ENCODE assay signal across 8 cellular contexts in the genomic region with DNA sequence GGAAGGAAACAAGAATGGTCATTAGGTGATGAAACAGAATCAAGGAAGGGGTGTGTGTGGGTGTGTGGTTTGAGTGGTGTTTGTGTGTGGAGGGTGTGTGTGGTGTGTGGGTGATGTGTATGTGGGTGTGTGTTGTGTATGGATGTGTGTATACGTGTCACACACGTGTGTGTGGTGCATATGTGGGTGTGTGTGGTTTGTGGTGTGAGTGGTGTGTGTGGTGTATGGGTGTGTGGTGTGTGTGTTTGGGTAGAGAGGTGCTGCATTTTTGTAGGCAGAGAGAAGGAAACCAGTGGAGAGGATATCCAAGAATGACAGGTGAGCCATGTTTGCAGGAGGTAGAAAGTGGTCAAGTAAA. TPM values are rescaled to one million over a fixed set of nuclear protein-coding genes. Genes with fewer than 3 reads are reported as not detected.
A peak's percentile ranks its signal among the peaks of the same experiment; 100 is the strongest.
DNase-seq lines count a peak whose midpoint lies in the region; ATAC-seq and TF ChIP-seq lines count a peak whose summit lies in the region.

No MANE protein-coding gene starts in this region.

- ATAC-seq in HG03378 (IDR thresholded peaks at IDR 0.05; ENCODE audit: unreplicated experiment) = no peak
- ATAC-seq in HG02884 (IDR thresholded peaks at IDR 0.05; ENCODE audit: unreplicated experiment) = no peak

- no peak for TF ChIP-seq CTCF in esophagus muscularis mucosa (IDR thresholded peaks at IDR 0.05)

- 48% methylated on average over 2 of the region's 2 CpGs for WGBS in esophagus muscularis mucosa

- H3K9me3 Mint-ChIP-seq in T-helper 2 cell treated with Interferon-gamma antibody and Interleukin-4, amounts not matched to agents 5 μg/mL and 100 μg/mL, for 36 hours = no peaks in the 10 kb centered on the region

- peaks cover 0 to 10% (median 5%) of the 10 kb centered on the region in 4 donors for H3K36me3 ChIP-seq in esophagus muscularis mucosa

- H3K4me3 ChIP-seq in esophagus muscularis mucosa = peak overlapping the region; percentile 70 to 92 (median 78)

- CTCF ChIA-PET in HEK293T (lab: Yijun Ruan, JAX) = no interaction called here

- intact Hi-C loops in esophagus muscularis mucosa (cut with DNase I) = loop anchor here (2.0 kb wide), 1 partner anchor 41 kb away; a partner anchor contains a TSS

- H3K27ac ChIP-seq in esophagus muscularis mucosa (replicated peaks in 1 of 4) = no peak overlapping the region

- H3K4me3 Mint-ChIP-seq in T-helper 2 cell treated with Interferon-gamma antibody and Interleukin-4, amounts not matched to agents 5 μg/mL and 100 μg/mL, for 36 hours = peak overlapping the region; percentile 98

- peaks cover 16 to 32% (median 25%) of the 10 kb centered on the region in 4 donors for H3K4me1 ChIP-seq in esophagus muscularis mucosa

- H3K27ac Mint-ChIP-seq in T-helper 2 cell treated with Interferon-gamma antibody and Interleukin-4, amounts not matched to agents 5 μg/mL and 100 μg/mL, for 36 hours = peak overlapping the region; percentile 91

- no peak for TF ChIP-seq EP300 in esophagus muscularis mucosa (IDR thresholded peaks at IDR 0.05)

- DNase-seq in HEK293T (ENCODE audit: extremely low spot score) = no peak
- peak; percentile 67 for DNase-seq in T-helper 2 cell treated with Interferon-gamma antibody and Interleukin-4, amounts not matched to agents 5 μg/mL and 100 μg/mL, for 36 hours (ENCODE audit: low spot score)
- no peak for DNase-seq in esophagus muscularis mucosa (ENCODE audit: extremely low spot score)
- DNase-seq in stimulated activated CD8-positive, alpha-beta memory T cell treated with anti-CD3 and anti-CD28 coated beads, Interleukin-15, amount 100 ng/mL, for 4 hours (ENCODE audit: low read depth in 2 of 2) = peak; percentile 23 to 33
- no peak for DNase-seq in NCI-H2227 treated with DMSO at 0.1 percent for 48 hours (lab: John Stamatoyannopoulos, UW)
- DNase-seq in DMS153 treated with DMSO at 0.1 percent for 48 hours (lab: John Stamatoyannopoulos, UW; ENCODE audit: unreplicated experiment) = no peak

- no peaks in the 10 kb centered on the region for H3K27me3 ChIP-seq in esophagus muscularis mucosa

- no peak for TF ChIP-seq POLR2A in esophagus muscularis mucosa (IDR thresholded peaks at IDR 0.05; ENCODE audit: low read depth)

- no peaks in the 10 kb centered on the region for H3K9me3 ChIP-seq in esophagus muscularis mucosa

- H3K4me1 Mint-ChIP-seq in T-helper 2 cell treated with Interferon-gamma antibody and Interleukin-4, amounts not matched to agents 5 μg/mL and 100 μg/mL, for 36 hours (ENCODE audit: low read depth) = peaks cover 26% of the 10 kb centered on the region

- POLR2A ChIA-PET in HEK293T (lab: Yijun Ruan, JAX) = interaction anchor here (1.3 to 1.8 kb wide), 5 partner anchors 13 to 582 kb away, joined by 3 to 6 read pairs (median 4); a partner anchor contains a TSS

- peaks cover 18% of the 10 kb centered on the region for H3K36me3 Mint-ChIP-seq in T-helper 2 cell treated with Interferon-gamma antibody and Interleukin-4, amounts not matched to agents 5 μg/mL and 100 μg/mL, for 36 hours (ENCODE audit: low read depth)

- H3K27me3 Mint-ChIP-seq in T-helper 2 cell treated with Interferon-gamma antibody and Interleukin-4, amounts not matched to agents 5 μg/mL and 100 μg/mL, for 36 hours (ENCODE audit: low read depth) = no peaks in the 10 kb centered on the region

TF ChIP-seq in HEK293T, 16 proteins besides CTCF, POLR2A, EP300 and RAD21:
- no peak for TF ChIP-seq LEF1 (IDR thresholded peaks at IDR 0.05; ENCODE audit: borderline replicate concordance)
- TF ChIP-seq TARDBP (IDR thresholded peaks at IDR 0.05) = peak; percentile 94
- TF ChIP-seq HDGF (IDR thresholded peaks at IDR 0.05; ENCODE audit: borderline replicate concordance) = no peak
- no peak for TF ChIP-seq ARNT (IDR thresholded peaks at IDR 0.05)
- TF ChIP-seq ZNF384 (IDR thresholded peaks at IDR 0.05) = no peak
- no peak for TF ChIP-seq ELF4 (IDR thresholded peaks at IDR 0.05)

RNA-seq across cellular contexts. Expression of a gene that starts 1.1 kb away (rescaled TPM):
- total RNA-seq in esophagus muscularis mucosa = 10 to 100 TPM; 18.7 to 21.6 (median 19.6) TPM

RNA-seq across cellular contexts. Expression of a gene that starts 42.3 kb away (rescaled TPM):
- 10 to 100 TPM; 18.0 to 42.6 (median 23.2) TPM for total RNA-seq in esophagus muscularis mucosa

Comparison
In these comparisons a context has a peak if more than half of its experiments do, and no peak if none do; other contexts are left out.
1. DNase-seq: peak in T-helper 2 cell treated with Interferon-gamma antibody and Interleukin-4, amounts not matched to agents 5 μg/mL and 100 μg/mL, for 36 hours (single experiment) and stimulated activated CD8-positive, alpha-beta memory T cell treated with anti-CD3 and anti-CD28 coated beads, Interleukin-15, amount 100 ng/mL, for 4 hours (2 of 2); none in HEK293T (single experiment), esophagus muscularis mucosa (single experiment), NCI-H2227 treated with DMSO at 0.1 percent for 48 hours (single experiment) and DMS153 treated with DMSO at 0.1 percent for 48 hours (single experiment).